14 cellular contexts compared by ENCODE assay signal in genomic region chr19:40273469-40274360, GRCh38. TPM values are rescaled to one million over a fixed set of nuclear protein-coding genes. Genes with fewer than 3 reads are reported as not detected.
DNase-seq lines count a peak whose midpoint lies in the region; TF ChIP-seq lines count a peak whose summit lies in the region.
"Had no signal": no experiment of that assay in that cellular context is flagged by ENCODE, and none has a peak within 500 bp of the region (broad histone marks: within the 10 kb centered on the region; RNA-seq: fewer than 3 reads in every experiment).

No MANE protein-coding gene starts in this region.

- H3K4me1 ChIP-seq in breast epithelium (no peaks in the 10 kb centered on the region), thymus (ENCODE audit: control insufficient read depth, insufficient read depth, low read length) (peaks cover 19% of the 10 kb centered on the region)

- H3K27ac Mint-ChIP-seq in MCF 10A (ENCODE audit: low read depth, unreplicated experiment) (peak overlapping the region; percentile 53), immature natural killer cell (peak overlapping the region; percentile 36 to 87 (median 73))

- H3K27ac ChIP-seq in breast epithelium (no peak overlapping the region), angular gyrus (ENCODE audit: low read depth, low read length) (peak overlapping the region; percentile 65), thymus (ENCODE audit: low read depth) (peak overlapping the region; percentile 10)
- H3K27ac ChIP-seq: left lung had no signal

- H3K36me3 ChIP-seq in breast epithelium (no peaks in the 10 kb centered on the region), thymus (ENCODE audit: control insufficient read depth, insufficient read depth) (no peaks in the 10 kb centered on the region)

- H3K4me1 Mint-ChIP-seq in MCF 10A (ENCODE audit: insufficient read depth, unreplicated experiment) (peaks cover 20% of the 10 kb centered on the region), immature natural killer cell (peaks cover 68 to 86% of the 10 kb centered on the region in 2 donors)

- TF ChIP-seq CTCF in MCF 10A (IDR thresholded peaks at IDR 0.05; ENCODE audit: unreplicated experiment) (no peak), breast epithelium (IDR thresholded peaks at IDR 0.05) (no peak)

- no peak for TF ChIP-seq POLR2A in breast epithelium (IDR thresholded peaks at IDR 0.05)

- 67% methylated on average over 14 of the region's 14 CpGs for WGBS in thymus

- no peaks in the 10 kb centered on the region for H3K9me3 ChIP-seq in breast epithelium
- no peaks in the 10 kb centered on the region for H3K9me3 ChIP-seq in thymus (ENCODE audit: control insufficient read depth)
- H3K9me3 ChIP-seq: gastroesophageal sphincter, left lung had no signal

- no peak overlapping the region for H3K4me3 ChIP-seq in breast epithelium
- no peak overlapping the region for H3K4me3 ChIP-seq in thymus (ENCODE audit: low read length)
- H3K4me3 ChIP-seq: gastroesophageal sphincter, left lung had no signal

- DNase-seq in MCF 10A (ENCODE audit: unreplicated experiment) (no peak), breast epithelium (ENCODE audit: low spot score in 2 of 2) (no peak), immature natural killer cell (no peak), SIG-M5 treated with dmso at 0.1 percent for 504 hours (lab: John Stamatoyannopoulos, UW; ENCODE audit: unreplicated experiment) (no peak), SKM-1 (lab: John Stamatoyannopoulos, UW; ENCODE audit: unreplicated experiment) (no peak)
- no peak for DNase-seq in stimulated activated CD4-positive, alpha-beta T cell treated with anti-CD3 and anti-CD28 coated beads, Interleukin-4, amount 100 ng/mL, for 24 hours
- DNase-seq: activated gamma-delta T cell, NCI-H187 had no signal

- intact Hi-C loops in MCF 10A (cut with micrococcal nuclease), result no loop called here
- intact Hi-C loops in breast epithelium (cut with DNase I; ENCODE audit: low total_unique reads), result no loop called here

- CTCF ChIA-PET in MCF 10A (lab: Yijun Ruan, JAX), result interaction anchor here (0.6 to 0.8 kb wide), 2 partner anchors 10 to 26 kb away, joined by 3 read pairs; no protein-coding TSS in a partner anchor

- H3K36me3 Mint-ChIP-seq in MCF 10A (ENCODE audit: insufficient read depth, unreplicated experiment), result peaks cover 28% of the 10 kb centered on the region
- no peaks in the 10 kb centered on the region for H3K36me3 Mint-ChIP-seq in immature natural killer cell

- H3K27me3 ChIP-seq in breast epithelium (no peaks in the 10 kb centered on the region), thymus (ENCODE audit: control insufficient read depth, insufficient read depth) (no peaks in the 10 kb centered on the region)
- H3K27me3 ChIP-seq: gastroesophageal sphincter, left lung had no signal

- H3K9me3 Mint-ChIP-seq in MCF 10A (ENCODE audit: unreplicated experiment), result no peaks in the 10 kb centered on the region
- no peaks in the 10 kb centered on the region for H3K9me3 Mint-ChIP-seq in immature natural killer cell

- no peaks in the 10 kb centered on the region for H3K27me3 Mint-ChIP-seq in MCF 10A (ENCODE audit: insufficient read depth, unreplicated experiment)
- H3K27me3 Mint-ChIP-seq in immature natural killer cell (ENCODE audit: low read depth in 3 of 3), result peaks cover 0 to 3% (median 0%) of the 10 kb centered on the region in 3 donors

- no TSS peak for BruUV-seq in MCF 10A (replicated peaks; lab: Mats Ljungman, UMichigan)

- H3K4me3 Mint-ChIP-seq in MCF 10A (ENCODE audit: unreplicated experiment), result no peak overlapping the region
- peak overlapping the region in 2 of 5 donors; percentile 45 to 77 for H3K4me3 Mint-ChIP-seq in immature natural killer cell

- POLR2A ChIA-PET in MCF 10A (lab: Yijun Ruan, JAX), result no interaction called here

RNA-seq across cellular contexts. Expression of gene AKT2, which starts 11.4 kb away (rescaled TPM):
- total RNA-seq in MCF 10A (2022) (108 and 111 TPM in 2 replicates), breast epithelium (10 to 100 TPM; 83.4 to 88.3 (median 84.9) TPM)
- polyA plus RNA-seq in immature natural killer cell (10 to 100 TPM; 32.7 to 47.6 (median 34.4) TPM), thymus (110 TPM)

RNA-seq across cellular contexts. Expression of gene CCNP, which starts 47.2 kb away (rescaled TPM):
- total RNA-seq in MCF 10A (2022), result 2.1 and 2.2 TPM in 2 replicates
- total RNA-seq in breast epithelium, result 1 to 10 TPM in 1 of 3 donors, under 1 TPM in 1, not detected in 1; 0.29 to 2.3 TPM
- polyA plus RNA-seq in immature natural killer cell, result not detected
- polyA plus RNA-seq in thymus, result 0.34 TPM
- total RNA-seq: urinary bladder had no signal

RNA-seq across cellular contexts. Expression of gene TTC9B, which starts 55.5 kb away (rescaled TPM):
- total RNA-seq in MCF 10A (2022) (not detected in 2 replicates), breast epithelium (under 1 TPM in 1 of 3 donors, not detected in 2; 0.29 TPM)
- polyA plus RNA-seq in immature natural killer cell (not detected), thymus (0.11 TPM)
- total RNA-seq: gastroesophageal sphincter, left lung had no signal
- polyA plus RNA-seq: BJ had no signal

Comparison
In these comparisons a context has a peak if more than half of its experiments do, and no peak if none do; other contexts are left out.
1. H3K27ac ChIP-seq: peak in angular gyrus (single experiment) and thymus (single experiment); none in breast epithelium (0 of 2).